In the genomic region with DNA sequence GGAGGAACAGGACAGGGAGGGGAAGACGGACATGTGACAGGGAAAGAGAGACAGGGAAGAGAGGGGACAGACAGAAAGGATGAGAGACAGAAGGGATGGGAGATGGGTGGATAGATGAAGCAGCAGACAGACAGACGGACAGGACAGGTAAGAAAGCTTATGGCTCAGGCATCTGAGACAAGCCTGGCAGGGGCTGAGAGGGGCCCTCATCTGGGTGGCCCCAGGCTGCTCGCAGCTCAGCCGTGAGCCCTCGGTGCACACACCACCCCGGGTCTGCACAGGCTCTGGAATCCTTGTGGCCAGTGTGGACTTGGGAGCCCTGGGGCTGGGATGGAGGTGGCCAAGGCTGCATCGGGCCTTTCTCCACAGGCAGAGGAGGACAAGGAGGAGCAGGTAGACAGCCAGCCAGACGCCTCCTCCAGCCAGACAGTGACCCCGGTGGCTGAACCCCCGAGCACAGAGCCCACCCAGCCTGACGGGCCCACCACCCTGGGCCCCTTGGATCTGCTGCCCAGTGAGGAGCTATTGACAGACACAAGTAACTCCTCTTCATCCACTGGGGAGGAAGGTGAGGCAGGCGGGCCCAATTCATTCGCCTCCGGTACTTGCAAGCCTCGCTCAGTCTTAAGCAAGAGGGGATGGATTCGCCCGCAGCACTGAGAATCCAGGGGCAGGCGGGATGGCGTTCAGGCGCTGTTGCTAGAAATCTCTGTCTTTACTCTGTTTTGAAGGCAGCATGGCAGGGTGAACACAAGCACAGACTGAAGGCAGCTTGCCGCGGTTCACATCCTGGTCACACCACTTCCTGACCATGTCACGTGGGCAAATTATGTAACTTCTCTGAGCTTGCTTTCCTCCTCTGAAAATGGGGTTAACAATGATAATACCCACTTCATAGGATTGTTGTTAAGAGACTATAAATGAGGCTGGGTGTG, we compare ENCODE assay signal across 9 cellular contexts. TPM values are rescaled to one million over a fixed set of nuclear protein-coding genes. Genes with fewer than 3 reads are reported as not detected.
DNase-seq lines count a peak whose midpoint lies in the region; ATAC-seq and TF ChIP-seq lines count a peak whose summit lies in the region.
"Had no signal": no experiment of that assay in that cellular context is flagged by ENCODE, and none has a peak within 500 bp of the region (broad histone marks: within the 10 kb centered on the region; RNA-seq: fewer than 3 reads in every experiment).

No MANE protein-coding gene starts in this region.

- H3K36me3 Mint-ChIP-seq in CD14-positive monocyte: peaks cover 65 to 90% of the 10 kb centered on the region in 2 donors

- H3K27ac ChIP-seq in thyroid gland: no peak overlapping the region
- H3K27ac ChIP-seq: cardiac muscle cell had no signal

- peaks cover 0 to 5% (median 0%) of the 10 kb centered on the region in 3 donors for H3K27me3 Mint-ChIP-seq in CD14-positive monocyte (ENCODE audit: low read depth in 3 of 3)

- H3K9ac ChIP-seq in NT2/D1 (ENCODE audit: insufficient read length, low read depth): peak overlapping the region; percentile 21

- H3K9me3 ChIP-seq in NT2/D1 (ENCODE audit: insufficient read depth, low read length) (no peaks in the 10 kb centered on the region), thyroid gland (no peaks in the 10 kb centered on the region)

- H3K4me1 ChIP-seq in NT2/D1 (ENCODE audit: insufficient read depth, insufficient read length): no peaks in the 10 kb centered on the region
- peaks cover 0 to 16% of the 10 kb centered on the region in 2 donors for H3K4me1 ChIP-seq in thyroid gland

- peak overlapping the region; percentile 73 to 91 for H3K4me3 Mint-ChIP-seq in CD14-positive monocyte

- H3K4me3 ChIP-seq in NT2/D1 (ENCODE audit: insufficient read length, low read depth) (no peak overlapping the region), thyroid gland (replicated peaks in 1 of 3) (no peak overlapping the region)
- H3K4me3 ChIP-seq: cardiac muscle cell had no signal

- no peaks in the 10 kb centered on the region for H3K9me3 Mint-ChIP-seq in CD14-positive monocyte

- peak overlapping the region; percentile 86 to 97 (median 90) for H3K27ac Mint-ChIP-seq in CD14-positive monocyte

- intact Hi-C loops in CD14-positive monocyte (cut with micrococcal nuclease): loop anchor here (1.0 to 5.0 kb wide), 2 partner anchors 41 to 42 kb away; no protein-coding TSS in a partner anchor
- intact Hi-C loops in thyroid gland (cut with DNase I): loop anchor here (5.0 kb wide), 1 partner anchor 42 kb away; no protein-coding TSS in a partner anchor

- no peak for ATAC-seq in GM21390 (IDR thresholded peaks at IDR 0.05; ENCODE audit: unreplicated experiment)
- ATAC-seq in HG02870 (IDR thresholded peaks at IDR 0.05; ENCODE audit: unreplicated experiment): no peak
- no peak for ATAC-seq in HG02623 (IDR thresholded peaks at IDR 0.05; ENCODE audit: unreplicated experiment)

- H3K27me3 ChIP-seq in NT2/D1 (ENCODE audit: insufficient read depth, insufficient read length) (no peaks in the 10 kb centered on the region), thyroid gland (no peaks in the 10 kb centered on the region)
- H3K27me3 ChIP-seq: cardiac muscle cell had no signal

- no peak for TF ChIP-seq POLR2A in thyroid gland (IDR thresholded peaks at IDR 0.05)

- DNase-seq in CD14-positive monocyte (ENCODE audit: low spot score): no peak
- DNase-seq in NT2/D1 (ENCODE audit: low read depth, low spot score): no peak
- peak; percentile 37 to 38 for DNase-seq in activated T-cell treated with anti-CD3 and anti-CD28 coated beads, Interleukin-2, amount 50 U/mL, for 48 hours
- peak; percentile 62 to 73 for DNase-seq in lung microvascular endothelial cell (ENCODE audit: low read depth in 2 of 2)
- DNase-seq in thyroid gland: no peak

- TF ChIP-seq CTCF in CD14-positive monocyte (IDR thresholded peaks at IDR 0.05) (no peak), thyroid gland (IDR thresholded peaks at IDR 0.05) (no peak)

- peaks cover 68% of the 10 kb centered on the region for H3K4me1 Mint-ChIP-seq in CD14-positive monocyte

- H3K36me3 ChIP-seq in NT2/D1 (ENCODE audit: insufficient read depth, insufficient read length, low read length) (peaks cover 82% of the 10 kb centered on the region), thyroid gland (peaks cover 41 to 50% of the 10 kb centered on the region in 2 donors)

- WGBS in thyroid gland, 2 donors: 86 to 90% methylated on average over 18 to 21 of the region's 23 CpGs

RNA-seq across cellular contexts. Expression of a gene that starts 14.0 kb away (rescaled TPM):
- polyA plus RNA-seq in CD14-positive monocyte: 10 to 100 TPM in 1 of 2 donors, 1 to 10 TPM in 1; 9.3 to 15.1 TPM
- total RNA-seq in lung microvascular endothelial cell: 24.6 and 32.9 TPM in 2 replicates
- 10 to 100 TPM; 33.4 to 57.5 (median 47.0) TPM for total RNA-seq in thyroid gland

RNA-seq across cellular contexts. Expression of a gene that starts 16.2 kb away (rescaled TPM):
- under 1 TPM in 1 of 2 donors, not detected in 1; 0.08 TPM for polyA plus RNA-seq in CD14-positive monocyte
- total RNA-seq in lung microvascular endothelial cell: 5.2 and 5.7 TPM in 2 replicates
- total RNA-seq in thyroid gland: 10 to 100 TPM in 2 of 4 donors, 1 to 10 TPM in 2; 5.7 to 19.6 (median 10.1) TPM

RNA-seq across cellular contexts. Expression of a gene that starts 27.4 kb away (rescaled TPM):
- polyA plus RNA-seq in CD14-positive monocyte: not detected
- total RNA-seq in lung microvascular endothelial cell: under 0.01 TPM in 2 replicates
- 10 to 100 TPM; 16.3 to 19.3 (median 17.9) TPM for total RNA-seq in thyroid gland

RNA-seq across cellular contexts. Expression of a gene that starts 50.1 kb away (rescaled TPM):
- polyA plus RNA-seq in CD14-positive monocyte: 1 to 10 TPM; 1.7 to 3.3 TPM
- total RNA-seq in lung microvascular endothelial cell (25.9 and 39.1 TPM in 2 replicates), thyroid gland (10 to 100 TPM in 1 of 4 donors, 1 to 10 TPM in 3; 7.5 to 13.2 (median 9.3) TPM)

Comparison
In these comparisons a context has a peak if more than half of its experiments do, and no peak if none do; other contexts are left out.
1. DNase-seq: peak in activated T-cell treated with anti-CD3 and anti-CD28 coated beads, Interleukin-2, amount 50 U/mL, for 48 hours (2 of 2) and lung microvascular endothelial cell (2 of 2); none in CD14-positive monocyte (single experiment), NT2/D1 (single experiment) and thyroid gland (0 of 2).
2. RNA of a gene that starts 27.4 kb away (total RNA-seq): 16.3 to 19.3 TPM in thyroid gland; under 0.01 TPM in lung microvascular endothelial cell; every median in the first group is over 10 times any median in the second.